In the genomic region with DNA sequence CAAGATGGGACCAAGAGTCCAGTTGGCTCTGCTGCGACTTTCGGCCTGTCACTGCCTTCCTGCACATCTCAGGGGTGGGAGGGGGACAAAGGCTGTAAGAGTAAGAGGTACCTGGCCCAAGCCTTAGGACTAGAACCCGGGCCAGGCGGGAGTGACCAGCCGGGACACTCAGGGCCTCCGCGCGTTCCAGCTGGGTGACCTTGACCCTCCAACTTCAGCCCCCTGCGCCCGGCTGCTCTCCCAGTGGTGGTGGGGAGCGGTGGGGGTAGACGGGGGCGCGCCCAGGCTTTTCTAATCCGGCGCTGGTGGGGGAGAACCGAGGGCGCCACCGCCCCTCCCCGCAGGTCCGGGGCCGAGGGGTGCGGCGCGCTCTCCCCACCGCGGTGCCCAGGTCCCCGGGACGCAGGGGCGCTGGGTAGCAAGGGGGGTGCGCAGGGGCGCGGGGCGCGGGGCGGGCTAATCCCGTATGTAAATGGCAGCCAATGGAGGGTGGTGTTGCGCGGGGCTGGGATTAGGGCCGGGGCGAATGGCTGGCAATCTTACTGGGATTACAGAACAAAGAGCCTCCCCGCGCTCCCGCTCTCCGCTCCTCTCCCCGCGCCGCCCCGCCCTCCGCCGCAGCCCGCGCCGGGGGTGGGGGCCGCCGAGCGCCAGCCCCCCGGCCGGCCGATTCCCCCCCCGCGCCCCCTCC, we compare ENCODE assay signal across 8 cellular contexts. TPM values are rescaled to one million over a fixed set of nuclear protein-coding genes. Genes with fewer than 3 reads are reported as not detected.
A peak's percentile ranks its signal among the peaks of the same experiment; 100 is the strongest.
DNase-seq lines count a peak whose midpoint lies in the region; ATAC-seq and FAIRE-seq lines count a peak whose summit lies in the region.

A gene with protein sequence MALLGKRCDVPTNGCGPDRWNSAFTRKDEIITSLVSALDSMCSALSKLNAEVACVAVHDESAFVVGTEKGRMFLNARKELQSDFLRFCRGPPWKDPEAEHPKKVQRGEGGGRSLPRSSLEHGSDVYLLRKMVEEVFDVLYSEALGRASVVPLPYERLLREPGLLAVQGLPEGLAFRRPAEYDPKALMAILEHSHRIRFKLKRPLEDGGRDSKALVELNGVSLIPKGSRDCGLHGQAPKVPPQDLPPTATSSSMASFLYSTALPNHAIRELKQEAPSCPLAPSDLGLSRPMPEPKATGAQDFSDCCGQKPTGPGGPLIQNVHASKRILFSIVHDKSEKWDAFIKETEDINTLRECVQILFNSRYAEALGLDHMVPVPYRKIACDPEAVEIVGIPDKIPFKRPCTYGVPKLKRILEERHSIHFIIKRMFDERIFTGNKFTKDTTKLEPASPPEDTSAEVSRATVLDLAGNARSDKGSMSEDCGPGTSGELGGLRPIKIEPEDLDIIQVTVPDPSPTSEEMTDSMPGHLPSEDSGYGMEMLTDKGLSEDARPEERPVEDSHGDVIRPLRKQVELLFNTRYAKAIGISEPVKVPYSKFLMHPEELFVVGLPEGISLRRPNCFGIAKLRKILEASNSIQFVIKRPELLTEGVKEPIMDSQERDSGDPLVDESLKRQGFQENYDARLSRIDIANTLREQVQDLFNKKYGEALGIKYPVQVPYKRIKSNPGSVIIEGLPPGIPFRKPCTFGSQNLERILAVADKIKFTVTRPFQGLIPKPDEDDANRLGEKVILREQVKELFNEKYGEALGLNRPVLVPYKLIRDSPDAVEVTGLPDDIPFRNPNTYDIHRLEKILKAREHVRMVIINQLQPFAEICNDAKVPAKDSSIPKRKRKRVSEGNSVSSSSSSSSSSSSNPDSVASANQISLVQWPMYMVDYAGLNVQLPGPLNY (plus strand): TSS at position 586 of the 691 bp plus-strand sequence. CDS start 54,175 bp downstream, outside the sequence.

- peak within 1 kb of the TSS; percentile 46 for H3K4me3 ChIP-seq in Jurkat, Clone E6-1 (ENCODE audit: low read length)
- peak within 1 kb of the TSS; percentile 44 to 65 (median 58) for H3K4me3 ChIP-seq in subcutaneous abdominal adipose tissue (ENCODE audit: low read depth in 1 of 5, low read length in 5 of 5)

- H3K27ac ChIP-seq in subcutaneous abdominal adipose tissue (ENCODE audit: low read depth, low read length) = peak within 1 kb of the TSS; percentile 77

- H3K4me3 Mint-ChIP-seq in naive B cell = peak within 1 kb of the TSS; percentile 69 to 89 (median 78)

- FAIRE-seq in RCC 7860 (lab: Jason Lieb, UNC) = no peak

- H3K36me3 ChIP-seq in subcutaneous abdominal adipose tissue (ENCODE audit: control insufficient read depth in 5 of 5, insufficient read depth in 5 of 5, low read length in 5 of 5) = no peaks in the 10 kb centered on the region

- peak within 1 kb of the TSS in 4 of 5 donors; percentile 45 to 69 (median 50) for H3K9ac ChIP-seq in subcutaneous abdominal adipose tissue (ENCODE audit: low read length in 5 of 5)

- peak within 1 kb of the TSS; percentile 86 to 98 (median 90) for H3K27ac Mint-ChIP-seq in naive B cell

- no peaks in the 10 kb centered on the region for H3K9me3 Mint-ChIP-seq in naive B cell

- H3K27me3 Mint-ChIP-seq in naive B cell = peaks cover 0 to 29% (median 17%) of the 10 kb centered on the region in 3 donors

- peaks cover 10 to 22% (median 11%) of the 10 kb centered on the region in 3 donors for H3K4me1 Mint-ChIP-seq in naive B cell

- peak; percentile 49 for DNase-seq in DMS114 treated with DMSO at 0.1 percent for 48 hours (lab: John Stamatoyannopoulos, UW; ENCODE audit: unreplicated experiment)
- DNase-seq in Jurkat, Clone E6-1 (ENCODE audit: low read depth, low spot score) = peak; percentile 51
- peak; percentile 73 for DNase-seq in RCC 7860 (ENCODE audit: low spot score)
- peak; percentile 82 for DNase-seq in activated effector memory CD4-positive, alpha-beta T cell treated with anti-CD3 and anti-CD28 coated beads, Interleukin-2, amount 50 U/mL, for 16 hours
- peak; percentile 67 for DNase-seq in fibroblast of peridontal ligament (ENCODE audit: extremely low read depth)
- DNase-seq in naive B cell = peak; percentile 39

- no peaks in the 10 kb centered on the region for H3K9me3 ChIP-seq in subcutaneous abdominal adipose tissue (ENCODE audit: control insufficient read depth in 5 of 5, low read length in 5 of 5)

- H3K27me3 ChIP-seq in subcutaneous abdominal adipose tissue (ENCODE audit: control insufficient read depth in 5 of 5, insufficient read depth in 4 of 5, low read length in 5 of 5) = no peaks in the 10 kb centered on the region

- H3K4me1 ChIP-seq in subcutaneous abdominal adipose tissue (ENCODE audit: control insufficient read depth in 5 of 5, insufficient read depth in 5 of 5, low read length in 5 of 5) = peaks cover 0 to 32% (median 27%) of the 10 kb centered on the region in 5 donors

- H3K36me3 Mint-ChIP-seq in naive B cell = no peaks in the 10 kb centered on the region

- peak; percentile 43 to 50 for ATAC-seq in naive B cell (ENCODE audit: low read depth in 2 of 2)
- ATAC-seq in HG02973 (IDR thresholded peaks at IDR 0.05; ENCODE audit: unreplicated experiment) = no peak

RNA-seq across cellular contexts. Expression of the gene that starts here (rescaled TPM):
- 29.7 TPM for polyA plus RNA-seq in Jurkat, Clone E6-1 (2012; ENCODE audit: insufficient read depth, insufficient read length)
- under 1 TPM in 1 of 6 donors, not detected in 5; 0.29 TPM for polyA plus RNA-seq in naive B cell (ENCODE audit: low read depth in 6 of 6)

Comparison
In these comparisons a context has a peak if more than half of its experiments do, and no peak if none do; other contexts are left out.
1. Peak in DNase-seq and ATAC-seq in naive B cell; RNA of the gene not detected or under 1 TPM.